1 cellular context compared by ENCODE assay signal in the genomic region with DNA sequence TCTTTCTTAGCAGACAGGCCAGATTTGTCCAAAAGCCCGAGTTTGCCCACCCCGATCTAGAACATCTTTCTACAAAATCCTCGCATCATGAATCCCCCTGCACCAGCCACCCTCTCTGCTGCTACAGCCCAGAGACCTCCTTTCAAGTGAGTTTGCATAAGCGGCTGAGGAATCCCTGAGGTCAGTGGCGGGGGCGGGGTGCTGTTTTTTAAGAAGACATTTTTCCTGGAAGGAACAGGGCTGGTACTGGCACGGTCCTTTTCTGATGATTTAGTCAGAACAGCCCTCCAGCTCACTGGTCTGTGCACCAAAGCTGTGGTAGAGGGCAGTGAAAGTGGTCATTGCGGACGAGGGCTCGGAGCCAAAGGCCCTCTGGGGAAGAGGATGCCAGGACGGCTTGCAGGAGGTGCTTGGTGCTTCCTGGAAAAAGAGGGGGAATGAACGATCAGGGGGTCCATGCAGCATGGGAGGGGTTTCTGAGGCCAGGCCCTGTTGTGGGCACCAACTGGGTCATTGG.
TF ChIP-seq lines count a peak whose summit lies in the region.

No MANE protein-coding gene starts in this region.

TF ChIP-seq in WTC11, 78 proteins besides CTCF, POLR2A, EP300 and RAD21:
- TF ChIP-seq, protein P1, sequence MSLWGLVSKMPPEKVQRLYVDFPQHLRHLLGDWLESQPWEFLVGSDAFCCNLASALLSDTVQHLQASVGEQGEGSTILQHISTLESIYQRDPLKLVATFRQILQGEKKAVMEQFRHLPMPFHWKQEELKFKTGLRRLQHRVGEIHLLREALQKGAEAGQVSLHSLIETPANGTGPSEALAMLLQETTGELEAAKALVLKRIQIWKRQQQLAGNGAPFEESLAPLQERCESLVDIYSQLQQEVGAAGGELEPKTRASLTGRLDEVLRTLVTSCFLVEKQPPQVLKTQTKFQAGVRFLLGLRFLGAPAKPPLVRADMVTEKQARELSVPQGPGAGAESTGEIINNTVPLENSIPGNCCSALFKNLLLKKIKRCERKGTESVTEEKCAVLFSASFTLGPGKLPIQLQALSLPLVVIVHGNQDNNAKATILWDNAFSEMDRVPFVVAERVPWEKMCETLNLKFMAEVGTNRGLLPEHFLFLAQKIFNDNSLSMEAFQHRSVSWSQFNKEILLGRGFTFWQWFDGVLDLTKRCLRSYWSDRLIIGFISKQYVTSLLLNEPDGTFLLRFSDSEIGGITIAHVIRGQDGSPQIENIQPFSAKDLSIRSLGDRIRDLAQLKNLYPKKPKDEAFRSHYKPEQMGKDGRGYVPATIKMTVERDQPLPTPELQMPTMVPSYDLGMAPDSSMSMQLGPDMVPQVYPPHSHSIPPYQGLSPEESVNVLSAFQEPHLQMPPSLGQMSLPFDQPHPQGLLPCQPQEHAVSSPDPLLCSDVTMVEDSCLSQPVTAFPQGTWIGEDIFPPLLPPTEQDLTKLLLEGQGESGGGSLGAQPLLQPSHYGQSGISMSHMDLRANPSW (CRISPR knock-in tag; conservative IDR thresholded peaks at IDR 0.05; ENCODE audit: low read depth), result no peak
- TF ChIP-seq ZNF396 (CRISPR knock-in tag; IDR thresholded peaks at IDR 0.05; ENCODE audit: borderline replicate concordance) (no peak), ATF1 (CRISPR knock-in tag; IDR thresholded peaks at IDR 0.05) (no peak), ZNF138 (CRISPR knock-in tag; conservative IDR thresholded peaks at IDR 0.05) (no peak), NFYB (CRISPR knock-in tag; conservative IDR thresholded peaks at IDR 0.05; ENCODE audit: low read depth) (no peak), FOXJ3 (CRISPR knock-in tag; IDR thresholded peaks at IDR 0.05; ENCODE audit: borderline replicate concordance) (no peak)
- TF ChIP-seq, protein P2, sequence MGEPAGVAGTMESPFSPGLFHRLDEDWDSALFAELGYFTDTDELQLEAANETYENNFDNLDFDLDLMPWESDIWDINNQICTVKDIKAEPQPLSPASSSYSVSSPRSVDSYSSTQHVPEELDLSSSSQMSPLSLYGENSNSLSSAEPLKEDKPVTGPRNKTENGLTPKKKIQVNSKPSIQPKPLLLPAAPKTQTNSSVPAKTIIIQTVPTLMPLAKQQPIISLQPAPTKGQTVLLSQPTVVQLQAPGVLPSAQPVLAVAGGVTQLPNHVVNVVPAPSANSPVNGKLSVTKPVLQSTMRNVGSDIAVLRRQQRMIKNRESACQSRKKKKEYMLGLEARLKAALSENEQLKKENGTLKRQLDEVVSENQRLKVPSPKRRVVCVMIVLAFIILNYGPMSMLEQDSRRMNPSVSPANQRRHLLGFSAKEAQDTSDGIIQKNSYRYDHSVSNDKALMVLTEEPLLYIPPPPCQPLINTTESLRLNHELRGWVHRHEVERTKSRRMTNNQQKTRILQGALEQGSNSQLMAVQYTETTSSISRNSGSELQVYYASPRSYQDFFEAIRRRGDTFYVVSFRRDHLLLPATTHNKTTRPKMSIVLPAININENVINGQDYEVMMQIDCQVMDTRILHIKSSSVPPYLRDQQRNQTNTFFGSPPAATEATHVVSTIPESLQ (CRISPR knock-in tag; IDR thresholded peaks at IDR 0.05), result no peak
- TF ChIP-seq, protein P3, sequence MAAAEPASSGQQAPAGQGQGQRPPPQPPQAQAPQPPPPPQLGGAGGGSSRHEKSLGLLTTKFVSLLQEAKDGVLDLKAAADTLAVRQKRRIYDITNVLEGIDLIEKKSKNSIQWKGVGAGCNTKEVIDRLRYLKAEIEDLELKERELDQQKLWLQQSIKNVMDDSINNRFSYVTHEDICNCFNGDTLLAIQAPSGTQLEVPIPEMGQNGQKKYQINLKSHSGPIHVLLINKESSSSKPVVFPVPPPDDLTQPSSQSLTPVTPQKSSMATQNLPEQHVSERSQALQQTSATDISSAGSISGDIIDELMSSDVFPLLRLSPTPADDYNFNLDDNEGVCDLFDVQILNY (CRISPR knock-in tag; IDR thresholded peaks at IDR 0.05), result no peak
- TF ChIP-seq, protein P4, sequence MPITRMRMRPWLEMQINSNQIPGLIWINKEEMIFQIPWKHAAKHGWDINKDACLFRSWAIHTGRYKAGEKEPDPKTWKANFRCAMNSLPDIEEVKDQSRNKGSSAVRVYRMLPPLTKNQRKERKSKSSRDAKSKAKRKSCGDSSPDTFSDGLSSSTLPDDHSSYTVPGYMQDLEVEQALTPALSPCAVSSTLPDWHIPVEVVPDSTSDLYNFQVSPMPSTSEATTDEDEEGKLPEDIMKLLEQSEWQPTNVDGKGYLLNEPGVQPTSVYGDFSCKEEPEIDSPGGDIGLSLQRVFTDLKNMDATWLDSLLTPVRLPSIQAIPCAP (CRISPR knock-in tag; IDR thresholded peaks at IDR 0.05), result no peak
